In the genomic region with DNA sequence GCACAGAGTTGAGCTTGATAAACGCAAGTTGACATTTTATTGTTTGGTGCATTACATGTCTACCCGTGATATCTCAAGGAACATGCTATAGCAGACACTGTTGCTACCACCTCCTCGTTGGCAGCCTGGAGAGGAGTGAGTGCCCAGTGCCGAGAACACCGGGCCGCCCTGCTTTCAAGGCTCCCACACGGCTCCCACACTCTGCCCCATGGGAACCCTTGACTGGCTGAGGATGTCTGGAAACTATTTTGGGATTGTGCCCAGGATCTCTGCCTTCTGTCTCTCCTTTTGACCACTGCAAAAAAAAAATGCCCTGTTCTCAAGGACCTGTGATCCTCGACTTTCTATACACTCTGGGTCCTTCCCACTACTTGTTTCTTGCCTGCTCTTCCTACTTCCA, we compare ENCODE assay signal across 1 cellular context.
TF ChIP-seq lines count a peak whose summit lies in the region.

No MANE protein-coding gene starts in this region.

TF ChIP-seq in neural cell, 6 proteins besides CTCF, POLR2A, EP300 and RAD21:
- no peak for TF ChIP-seq TAF1 (IDR thresholded peaks at IDR 0.05; ENCODE audit: low read depth)
- no peak for TF ChIP-seq POLR2AphosphoS5 (IDR thresholded peaks at IDR 0.05)
- TF ChIP-seq MXI1 (conservative IDR thresholded peaks at IDR 0.05; ENCODE audit: poor library complexity, severe bottlenecking), result no peak
